ENCODE assay signal across 8 cellular contexts in genomic region chr7:103075337-103075918, GRCh38. TPM values are rescaled to one million over a fixed set of nuclear protein-coding genes. Genes with fewer than 3 reads are reported as not detected.
DNase-seq lines count a peak whose midpoint lies in the region; ATAC-seq, FAIRE-seq and TF ChIP-seq lines count a peak whose summit lies in the region.

No MANE protein-coding gene starts in this region.

- peak overlapping the region; percentile 88 for H3K4me3 ChIP-seq in Caco-2 (ENCODE audit: low read depth, low read length)
- H3K4me3 ChIP-seq in SJCRH30 = peak overlapping the region; percentile 82
- H3K4me3 ChIP-seq in pancreas = peak overlapping the region; percentile 69 to 87 (median 75)
- H3K4me3 ChIP-seq in thymus (ENCODE audit: low read length) = peak overlapping the region; percentile 73

- DNase-seq in Caco-2 = peak; percentile 66 to 69
- peak; percentile 28 for DNase-seq in HTR-8/SVneo (ENCODE audit: insufficient read length, low spot score)
- DNase-seq in SJCRH30 = peak; percentile 56 to 62
- DNase-seq in head of caudate nucleus = peak; percentile 51 to 89 (median 72)
- peak; percentile 50 to 85 (median 62) for DNase-seq in pancreas

- no peaks in the 10 kb centered on the region for H3K36me3 Mint-ChIP-seq in Caco-2 (ENCODE audit: insufficient read depth, unreplicated experiment)
- H3K36me3 Mint-ChIP-seq in activated naive CD8-positive, alpha-beta T cell = peaks cover 6% of the 10 kb centered on the region

- intact Hi-C loops in Caco-2 (cut with micrococcal nuclease; ENCODE audit: unreplicated experiment) (loop anchor here (5.0 kb wide), 1 partner anchor 72 kb away; the partner anchor contains the start of gene NAPEPLD), head of caudate nucleus (cut with DNase I) (loop anchor here (10.0 kb wide), 1 partner anchor 69 kb away; the partner anchor contains the start of gene NAPEPLD), pancreas (cut with DNase I) (no loop called here)

- H3K27me3 ChIP-seq in Caco-2 (replicated peaks; ENCODE audit: control insufficient read depth, insufficient read depth, low read length) (no peaks in the 10 kb centered on the region), SJCRH30 (no peaks in the 10 kb centered on the region), pancreas (no peaks in the 10 kb centered on the region), thymus (ENCODE audit: control insufficient read depth, insufficient read depth) (no peaks in the 10 kb centered on the region)

- no peak overlapping the region; the same call in 1 of the 2 replicates for H3K27ac ChIP-seq in SJCRH30
- peak overlapping the region; percentile 94 to 97 (median 94) for H3K27ac ChIP-seq in pancreas
- H3K27ac ChIP-seq in thymus (ENCODE audit: low read depth) = peak overlapping the region; percentile 91

- H3K36me3 ChIP-seq in Caco-2 (ENCODE audit: control insufficient read depth, insufficient read depth, low read length) (no peaks in the 10 kb centered on the region), SJCRH30 (peaks cover 3% of the 10 kb centered on the region; the same call in 1 of the 2 replicates), pancreas (no peaks in the 10 kb centered on the region), thymus (ENCODE audit: control insufficient read depth, insufficient read depth) (no peaks in the 10 kb centered on the region)

- peak overlapping the region; percentile 82 for H3K27ac Mint-ChIP-seq in Caco-2 (ENCODE audit: unreplicated experiment)
- peak overlapping the region; percentile 95 for H3K27ac Mint-ChIP-seq in activated naive CD8-positive, alpha-beta T cell

- CTCF ChIA-PET in Caco-2 (lab: Charles Lee) = interaction anchor here (1.0 to 1.9 kb wide), 3 partner anchors 14 to 327 kb away, joined by 4 to 24 read pairs (median 11); partner anchors contain the start of gene FAM185A

- BruUV-seq in Caco-2 (replicated peaks; lab: Mats Ljungman, UMichigan) = no TSS peak

- no peaks in the 10 kb centered on the region for H3K9me3 Mint-ChIP-seq in Caco-2 (ENCODE audit: unreplicated experiment)
- no peaks in the 10 kb centered on the region for H3K9me3 Mint-ChIP-seq in activated naive CD8-positive, alpha-beta T cell (ENCODE audit: low read depth)

- H3K4me1 Mint-ChIP-seq in Caco-2 (ENCODE audit: low read depth, unreplicated experiment) = peaks cover 11% of the 10 kb centered on the region
- peaks cover 51% of the 10 kb centered on the region for H3K4me1 Mint-ChIP-seq in activated naive CD8-positive, alpha-beta T cell (ENCODE audit: low read depth)

- TF ChIP-seq CTCF in Caco-2 (IDR thresholded peaks at IDR 0.05; ENCODE audit: insufficient read depth in 1 of 2, low read depth in 1 of 2, low read length in 1 of 2, severe bottlenecking in 1 of 2, unreplicated experiment in 1 of 2) (no peak), pancreas (IDR thresholded peaks at IDR 0.05) (no peak)

- FAIRE-seq in HTR-8/SVneo (lab: Jason Lieb, UNC) (no peak), pancreas (lab: Jason Lieb, UNC) (no peak)

- H3K27me3 Mint-ChIP-seq in Caco-2 (ENCODE audit: insufficient read depth, unreplicated experiment) = no peaks in the 10 kb centered on the region
- no peaks in the 10 kb centered on the region for H3K27me3 Mint-ChIP-seq in activated naive CD8-positive, alpha-beta T cell

- WGBS in pancreas, 2 donors = 1% methylated on average over 36 of the region's 36 CpGs
- 5% methylated on average over 36 of the region's 36 CpGs for WGBS in thymus

- H3K4me1 ChIP-seq in Caco-2 (0 out of 2 replicates have a peak, but pooled peaks cover 4% of the 10 kb centered on the region), SJCRH30 (peaks cover 5% of the 10 kb centered on the region), pancreas (peaks cover 0 to 25% (median 21%) of the 10 kb centered on the region in 3 donors), thymus (ENCODE audit: control insufficient read depth, insufficient read depth, low read length) (peaks cover 10% of the 10 kb centered on the region)

- ATAC-seq in GM21390 (IDR thresholded peaks at IDR 0.05; ENCODE audit: unreplicated experiment) = peak; percentile 38
- peak; percentile 4 to 34 (median 24) for ATAC-seq in pancreas

- POLR2A ChIA-PET in Caco-2 (lab: Charles Lee) = interaction anchor here (0.5 to 2.0 kb wide), 6 partner anchors 73 to 503 kb away, joined by 3 to 21 read pairs (median 4); partner anchors contain the start of genes FAM185A and NAPEPLD

- H3K9me3 ChIP-seq in Caco-2 (no peaks in the 10 kb centered on the region; the same call in 1 of the 2 replicates), SJCRH30 (replicated peaks) (no peaks in the 10 kb centered on the region), pancreas (no peaks in the 10 kb centered on the region), thymus (ENCODE audit: control insufficient read depth) (no peaks in the 10 kb centered on the region)

- peak overlapping the region; percentile 78 for H3K4me3 Mint-ChIP-seq in Caco-2 (ENCODE audit: unreplicated experiment)
- H3K4me3 Mint-ChIP-seq in activated naive CD8-positive, alpha-beta T cell = peak overlapping the region; percentile 98

RNA-seq across cellular contexts. Expression of gene ARMC10, which starts 0.5 kb away (rescaled TPM):
- 28.9 and 29.2 TPM in 2 replicates for total RNA-seq in Caco-2 (2022)
- total RNA-seq in SJCRH30 (2014; rRNA removed; shearing (Covaris generic)) = 27.4 and 31.2 TPM in 2 replicates
- total RNA-seq in pancreas = 10 to 100 TPM; 14.4 to 27.0 (median 21.1) TPM
- polyA plus RNA-seq in pancreas = 10 to 100 TPM; 11.5 to 13.4 TPM
- 35.3 TPM for polyA plus RNA-seq in thymus

RNA-seq across cellular contexts. Expression of gene FBXL13, which starts 0.8 kb away (rescaled TPM):
- total RNA-seq in Caco-2 (2022) = 0.37 and 0.43 TPM in 2 replicates
- total RNA-seq in SJCRH30 (2014; rRNA removed; shearing (Covaris generic)) = 0.75 and 0.76 TPM in 2 replicates
- 1 to 10 TPM; 1.3 to 2.4 (median 1.6) TPM for total RNA-seq in pancreas
- under 1 TPM; 0.42 to 0.47 TPM for polyA plus RNA-seq in pancreas
- polyA plus RNA-seq in thymus = 1.0 TPM

Comparison
In these comparisons a context has a peak if more than half of its experiments do, and no peak if none do; other contexts are left out.
1. intact Hi-C loops: an anchor here in Caco-2 (5.0 kb wide) and head of caudate nucleus (10.0 kb wide); none called in pancreas.